In genomic region chr18:53780666-53781065, GRCh38 we compare ENCODE assay signal across 29 cellular contexts.
"Had no signal": no experiment of that assay in that cellular context is flagged by ENCODE, and none has a peak within 500 bp of the region (broad histone marks: within the 10 kb centered on the region; RNA-seq: fewer than 3 reads in every experiment).

No MANE protein-coding gene starts in this region.

- H3K27me3 Mint-ChIP-seq: activated CD4-positive, alpha-beta T cell treated with anti-CD3 and anti-CD28 coated beads, Interleukin-2, amount 10 ng/mL, durations not matched to agents 24 days and 14 days; activated CD8-positive, alpha-beta T cell treated with anti-CD3 and anti-CD28 coated beads for 36 hours; activated naive CD4-positive, alpha-beta T cell treated with anti-CD3 and anti-CD28 coated beads, Interleukin-2, amount 50 U/mL, for 24 hours; activated naive CD8-positive, alpha-beta T cell treated with anti-CD3 and anti-CD28 coated beads, Interleukin-2, amount 10 ng/mL, durations not matched to agents 7 days and 5 days; activated T-cell treated with anti-CD3 and anti-CD28 coated beads, Interleukin-2, amount 50 U/mL, for 24 hours had no signal

- H3K27ac Mint-ChIP-seq: activated CD4-positive, alpha-beta T cell treated with anti-CD3 and anti-CD28 coated beads, Interleukin-2, amount 10 ng/mL, durations not matched to agents 24 days and 14 days; activated CD8-positive, alpha-beta T cell treated with anti-CD3 and anti-CD28 coated beads for 36 hours; activated naive CD4-positive, alpha-beta T cell treated with anti-CD3 and anti-CD28 coated beads, Interleukin-2, amount 50 U/mL, for 24 hours; activated naive CD8-positive, alpha-beta T cell treated with anti-CD3 and anti-CD28 coated beads, Interleukin-2, amount 10 ng/mL, durations not matched to agents 7 days and 5 days; activated T-cell treated with anti-CD3 and anti-CD28 coated beads, Interleukin-2, amount 50 U/mL, for 24 hours; activated T-helper 2 cell treated with anti-CD3 and anti-CD28 coated beads, Interferon-gamma antibody, Interleukin-2, Interleukin-4, amounts not matched to agents 10 μg/mL and 5 μg/mL and 100 μg/mL, durations not matched to agents 14 hours and 24 hours and 36 hours had no signal

- H3K36me3 Mint-ChIP-seq: activated naive CD4-positive, alpha-beta T cell treated with anti-CD3 and anti-CD28 coated beads, Interleukin-2, amount 50 U/mL, for 24 hours; activated naive CD8-positive, alpha-beta T cell treated with anti-CD3 and anti-CD28 coated beads, Interleukin-2, amount 10 ng/mL, durations not matched to agents 7 days and 5 days had no signal

- H3K4me1 Mint-ChIP-seq: activated CD4-positive, alpha-beta T cell treated with anti-CD3 and anti-CD28 coated beads, Interleukin-2, amount 10 ng/mL, durations not matched to agents 24 days and 14 days; activated naive CD4-positive, alpha-beta T cell treated with anti-CD3 and anti-CD28 coated beads, Interleukin-2, amount 50 U/mL, for 24 hours; activated naive CD8-positive, alpha-beta T cell treated with anti-CD3 and anti-CD28 coated beads, Interleukin-2, amount 10 ng/mL, durations not matched to agents 7 days and 5 days had no signal

- H3K9me3 Mint-ChIP-seq: activated CD4-positive, alpha-beta T cell treated with anti-CD3 and anti-CD28 coated beads, Interleukin-2, amount 10 ng/mL, durations not matched to agents 24 days and 14 days had no signal

- DNase-seq: activated CD4-positive, alpha-beta T cell treated with anti-CD3 and anti-CD28 coated beads, Interleukin-2, amount 10 ng/mL, durations not matched to agents 24 days and 14 days; activated CD4-positive, alpha-beta T cell treated with anti-CD3 and anti-CD28 coated beads, Interleukin-2, amount 50 U/mL, for 4 hours; activated CD8-positive, alpha-beta T cell treated with anti-CD3 and anti-CD28 coated beads for 36 hours; activated gamma-delta T cell; activated naive CD4-positive, alpha-beta T cell treated with Interleukin-2 at 50 U/mL for 16 hours; activated naive CD8-positive, alpha-beta T cell treated with anti-CD3 and anti-CD28 coated beads, Interleukin-2, amount 10 ng/mL, durations not matched to agents 7 days and 5 days; activated T-cell treated with anti-CD3 and anti-CD28 coated beads, Interleukin-2, amount 50 U/mL, for 24 hours; adrenal gland; body of pancreas; caudate nucleus; cerebellar nuclear complex; NCI-H1092; NCI-H1436 treated with DMSO at 0.1 percent for 48 hours; NCI-H187; NCI-H2029 treated with DMSO at 0.1 percent for 48 hours; NCI-H2107; NCI-H226; NCI-H446 treated with DMSO at 0.1 percent for 48 hours; NCI-H524; NCI-H69; NCI-H82; OCI-M1; SHP77; SJCRH30; T1000 had no signal

- H3K4me3 Mint-ChIP-seq: activated CD4-positive, alpha-beta T cell treated with anti-CD3 and anti-CD28 coated beads, Interleukin-2, amount 10 ng/mL, durations not matched to agents 24 days and 14 days; activated CD8-positive, alpha-beta T cell treated with anti-CD3 and anti-CD28 coated beads for 36 hours; activated naive CD4-positive, alpha-beta T cell treated with anti-CD3 and anti-CD28 coated beads, Interleukin-2, amount 50 U/mL, for 24 hours; activated naive CD8-positive, alpha-beta T cell treated with anti-CD3 and anti-CD28 coated beads, Interleukin-2, amount 10 ng/mL, durations not matched to agents 7 days and 5 days; activated T-cell treated with anti-CD3 and anti-CD28 coated beads, Interleukin-2, amount 50 U/mL, for 24 hours had no signal

- H3K4me3 ChIP-seq: adrenal gland, body of pancreas, breast epithelium, SJCRH30, SK-N-MC had no signal

- ATAC-seq: activated CD8-positive, alpha-beta T cell treated with anti-CD3 and anti-CD28 coated beads for 36 hours; body of pancreas had no signal
